14 cellular contexts compared by ENCODE assay signal in the genomic region with DNA sequence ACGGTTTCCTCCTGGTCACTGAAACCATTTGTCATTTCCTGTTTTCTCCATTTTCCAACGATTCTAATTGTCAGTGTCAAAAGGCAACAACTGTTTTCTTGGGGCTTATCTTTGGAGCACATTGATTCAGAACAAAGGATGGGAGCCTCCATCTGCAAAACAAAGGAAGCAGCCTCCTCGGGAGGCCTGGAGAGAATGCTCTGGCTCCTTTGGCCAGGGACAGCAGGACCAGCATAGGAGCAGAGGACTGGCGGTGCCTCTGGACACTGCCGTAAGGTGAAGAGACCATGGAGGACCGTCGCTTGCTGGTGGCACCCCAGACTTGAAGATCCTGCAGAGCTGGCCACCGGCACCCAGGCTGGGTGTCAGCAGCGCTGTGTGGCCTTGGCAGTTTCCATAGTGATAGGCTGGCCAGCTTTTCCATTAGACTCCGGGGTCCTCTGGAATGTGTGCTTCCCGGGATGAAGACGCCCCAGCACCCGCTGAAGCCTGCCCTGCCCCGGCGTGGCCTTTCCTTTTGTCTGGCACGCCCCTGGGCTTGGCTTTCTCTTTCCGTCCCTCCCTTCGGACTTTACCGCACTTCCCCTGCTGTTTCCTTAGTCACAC.
DNase-seq lines count a peak whose midpoint lies in the region; ATAC-seq and TF ChIP-seq lines count a peak whose summit lies in the region.
"Had no signal": no experiment of that assay in that cellular context is flagged by ENCODE, and none has a peak within 500 bp of the region (broad histone marks: within the 10 kb centered on the region; RNA-seq: fewer than 3 reads in every experiment).

No MANE protein-coding gene starts in this region.

- intact Hi-C loops in right cardiac atrium (cut with DNase I) (no loop called here), sciatic nerve (cut with DNase I) (loop anchor here (10.0 kb wide), 1 partner anchor 543 kb away; no protein-coding TSS in a partner anchor)
- intact Hi-C loops in activated CD8-positive, alpha-beta T cell treated with anti-CD3 and anti-CD28 coated beads for 36 hours (cut with micrococcal nuclease): no loop called here

- H3K4me3 Mint-ChIP-seq in activated CD8-positive, alpha-beta T cell treated with anti-CD3 and anti-CD28 coated beads for 36 hours: no peak overlapping the region
- H3K4me3 Mint-ChIP-seq in activated CD4-positive, alpha-beta T cell treated with anti-CD3 and anti-CD28 coated beads, Interleukin-2, amount 10 ng/mL, durations not matched to agents 7 days and 5 days: no peak overlapping the region
- H3K4me3 Mint-ChIP-seq: activated CD4-positive, alpha-beta T cell treated with anti-CD3 and anti-CD28 coated beads for 36 hours had no signal

- peaks cover 7% of the 10 kb centered on the region for H3K4me1 ChIP-seq in right cardiac atrium (ENCODE audit: control insufficient read depth, insufficient read depth, low read length)
- H3K4me1 ChIP-seq: BE2C, SJSA1 had no signal

- H3K9me3 ChIP-seq in right cardiac atrium (ENCODE audit: control insufficient read depth, low read length): no peaks in the 10 kb centered on the region
- H3K9me3 ChIP-seq: BE2C, SJSA1 had no signal

- peak; percentile 80 for DNase-seq in ELF-1 (ENCODE audit: low read depth, low spot score)
- peak; percentile 3 for DNase-seq in amniotic epithelial cell (ENCODE audit: low read depth)
- peak; percentile 50 to 79 (median 70) for DNase-seq in right cardiac atrium
- no peak for DNase-seq in sciatic nerve (ENCODE audit: low spot score)
- no peak for DNase-seq in activated CD8-positive, alpha-beta T cell treated with anti-CD3 and anti-CD28 coated beads for 36 hours
- DNase-seq in activated CD4-positive, alpha-beta T cell treated with anti-CD3 and anti-CD28 coated beads, Interleukin-2, amount 10 ng/mL, durations not matched to agents 7 days and 5 days: no peak
- DNase-seq in NCI-H1417 (lab: John Stamatoyannopoulos, UW): no peak
- DNase-seq: activated CD4-positive, alpha-beta T cell treated with anti-CD3 and anti-CD28 coated beads for 36 hours; activated effector memory CD4-positive, alpha-beta T cell treated with anti-CD3 and anti-CD28 coated beads, Interleukin-2, amount 50 U/mL, for 16 hours; BE2C; effector memory CD4-positive, alpha-beta T cell; NCI-H524 had no signal

- no peaks in the 10 kb centered on the region for H3K36me3 Mint-ChIP-seq in activated CD8-positive, alpha-beta T cell treated with anti-CD3 and anti-CD28 coated beads for 36 hours (ENCODE audit: low read depth)
- no peaks in the 10 kb centered on the region for H3K36me3 Mint-ChIP-seq in activated CD4-positive, alpha-beta T cell treated with anti-CD3 and anti-CD28 coated beads, Interleukin-2, amount 10 ng/mL, durations not matched to agents 7 days and 5 days (ENCODE audit: low read depth)

- no peak overlapping the region for H3K27ac Mint-ChIP-seq in activated CD8-positive, alpha-beta T cell treated with anti-CD3 and anti-CD28 coated beads for 36 hours
- H3K27ac Mint-ChIP-seq in activated CD4-positive, alpha-beta T cell treated with anti-CD3 and anti-CD28 coated beads, Interleukin-2, amount 10 ng/mL, durations not matched to agents 7 days and 5 days: no peak overlapping the region
- H3K27ac Mint-ChIP-seq: activated CD4-positive, alpha-beta T cell treated with anti-CD3 and anti-CD28 coated beads for 36 hours had no signal

- 48% methylated on average over 19 of the region's 19 CpGs for WGBS in right cardiac atrium

- no peak overlapping the region for H3K4me3 ChIP-seq in right cardiac atrium (ENCODE audit: low read length)
- H3K4me3 ChIP-seq: SJSA1 had no signal

- POLR2A ChIA-PET in activated CD8-positive, alpha-beta T cell treated with anti-CD3 and anti-CD28 coated beads for 36 hours (lab: Charles Lee): no interaction called here
- POLR2A ChIA-PET in activated CD4-positive, alpha-beta T cell treated with anti-CD3 and anti-CD28 coated beads, Interleukin-2, amount 10 ng/mL, durations not matched to agents 7 days and 5 days (lab: Charles Lee): no interaction called here

- H3K27me3 Mint-ChIP-seq in activated CD8-positive, alpha-beta T cell treated with anti-CD3 and anti-CD28 coated beads for 36 hours: no peaks in the 10 kb centered on the region
- no peaks in the 10 kb centered on the region for H3K27me3 Mint-ChIP-seq in activated CD4-positive, alpha-beta T cell treated with anti-CD3 and anti-CD28 coated beads, Interleukin-2, amount 10 ng/mL, durations not matched to agents 7 days and 5 days
- H3K27me3 Mint-ChIP-seq: activated CD4-positive, alpha-beta T cell treated with anti-CD3 and anti-CD28 coated beads for 36 hours had no signal

- TF ChIP-seq CTCF in activated CD8-positive, alpha-beta T cell treated with anti-CD3 and anti-CD28 coated beads for 36 hours (IDR thresholded peaks at IDR 0.05): no peak

- ATAC-seq in right cardiac atrium: peak; percentile 32 to 68
- ATAC-seq in sciatic nerve: peak; percentile 39
- no peak for ATAC-seq in activated CD8-positive, alpha-beta T cell treated with anti-CD3 and anti-CD28 coated beads for 36 hours
- no peak for ATAC-seq in GM21786 (IDR thresholded peaks at IDR 0.05; ENCODE audit: unreplicated experiment)
- ATAC-seq: activated CD4-positive, alpha-beta T cell treated with anti-CD3 and anti-CD28 coated beads for 36 hours had no signal

- no peaks in the 10 kb centered on the region for H3K9me3 Mint-ChIP-seq in activated CD8-positive, alpha-beta T cell treated with anti-CD3 and anti-CD28 coated beads for 36 hours
- H3K9me3 Mint-ChIP-seq in activated CD4-positive, alpha-beta T cell treated with anti-CD3 and anti-CD28 coated beads, Interleukin-2, amount 10 ng/mL, durations not matched to agents 7 days and 5 days: no peaks in the 10 kb centered on the region

- no peaks in the 10 kb centered on the region for H3K27me3 ChIP-seq in right cardiac atrium (ENCODE audit: control insufficient read depth, insufficient read depth)
- H3K27me3 ChIP-seq: BE2C, SJSA1 had no signal

- CTCF ChIA-PET in activated CD8-positive, alpha-beta T cell treated with anti-CD3 and anti-CD28 coated beads for 36 hours (lab: Charles Lee): no interaction called here
- CTCF ChIA-PET in activated CD4-positive, alpha-beta T cell treated with anti-CD3 and anti-CD28 coated beads, Interleukin-2, amount 10 ng/mL, durations not matched to agents 7 days and 5 days (lab: Charles Lee): interaction anchor here (1.9 kb wide), 1 partner anchor 12 kb away, joined by 5 read pairs; no protein-coding TSS in a partner anchor

- H3K4me1 Mint-ChIP-seq in activated CD8-positive, alpha-beta T cell treated with anti-CD3 and anti-CD28 coated beads for 36 hours (ENCODE audit: low read depth): no peaks in the 10 kb centered on the region
- H3K4me1 Mint-ChIP-seq in activated CD4-positive, alpha-beta T cell treated with anti-CD3 and anti-CD28 coated beads, Interleukin-2, amount 10 ng/mL, durations not matched to agents 7 days and 5 days: peaks cover 8% of the 10 kb centered on the region
- H3K4me1 Mint-ChIP-seq: activated CD4-positive, alpha-beta T cell treated with anti-CD3 and anti-CD28 coated beads for 36 hours had no signal

- H3K27ac ChIP-seq in right cardiac atrium (ENCODE audit: low read length): peak overlapping the region; percentile 85
- H3K27ac ChIP-seq: SJSA1 had no signal

Comparison
In these comparisons a context has a peak if more than half of its experiments do, and no peak if none do; other contexts are left out.
1. DNase-seq: peak in ELF-1 (single experiment), amniotic epithelial cell (single experiment) and right cardiac atrium (3 of 3); none in sciatic nerve (single experiment), activated CD8-positive, alpha-beta T cell treated with anti-CD3 and anti-CD28 coated beads for 36 hours (single experiment), activated CD4-positive, alpha-beta T cell treated with anti-CD3 and anti-CD28 coated beads, Interleukin-2, amount 10 ng/mL, durations not matched to agents 7 days and 5 days (single experiment) and NCI-H1417 (0 of 3).
2. ATAC-seq: peak in right cardiac atrium (2 of 2) and sciatic nerve (single experiment); none in activated CD8-positive, alpha-beta T cell treated with anti-CD3 and anti-CD28 coated beads for 36 hours (single experiment) and GM21786 (single experiment).